23 cellular contexts compared by ENCODE assay signal in the genomic region with DNA sequence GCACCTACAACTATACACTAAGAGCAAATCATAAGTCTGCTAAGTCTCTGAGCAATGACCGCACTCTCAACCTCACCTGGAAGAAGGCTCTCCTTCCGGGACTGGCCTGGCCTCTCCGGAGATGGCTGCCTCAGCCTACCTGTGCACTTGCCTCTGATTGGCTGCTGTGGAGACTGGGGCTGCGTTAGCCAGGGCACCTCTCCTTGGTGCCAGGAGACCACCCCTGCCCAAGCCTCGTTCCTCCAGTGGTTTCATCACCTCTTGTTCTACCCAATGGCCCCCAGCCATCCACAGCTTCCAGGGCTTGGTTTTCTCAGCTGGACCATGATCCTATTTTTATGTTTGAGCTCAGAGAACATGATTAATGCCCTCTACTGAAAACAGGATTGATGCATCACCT.
"Had no signal": no experiment of that assay in that cellular context is flagged by ENCODE, and none has a peak within 500 bp of the region (broad histone marks: within the 10 kb centered on the region; RNA-seq: fewer than 3 reads in every experiment).

No MANE protein-coding gene starts in this region.

- H3K4me1 Mint-ChIP-seq: T-cell had no signal

- H3K9me3 Mint-ChIP-seq: T-cell, type B pancreatic cell had no signal

- H3K27me3 ChIP-seq: body of pancreas, uterus had no signal

- H3K4me3 ChIP-seq: body of pancreas, thoracic aorta, uterus had no signal

- H2AFZ ChIP-seq: parathyroid adenoma had no signal

- H3K36me3 ChIP-seq: thoracic aorta, uterus had no signal

- H3K36me3 Mint-ChIP-seq: naive thymus-derived CD4-positive, alpha-beta T cell; T-cell; type B pancreatic cell had no signal

- H3K4me1 ChIP-seq: body of pancreas, parathyroid adenoma, uterus had no signal

- ATAC-seq: body of pancreas; left colon; naive thymus-derived CD4-positive, alpha-beta T cell; right cardiac atrium; T-cell had no signal

- H3K9ac ChIP-seq: parathyroid adenoma had no signal

- H3K4me3 Mint-ChIP-seq: T-cell, type B pancreatic cell had no signal

- DNase-seq: activated CD4-positive, alpha-beta T cell treated with anti-CD3 and anti-CD28 coated beads for 48 hours; activated CD4-positive, alpha-beta T cell treated with anti-CD3 and anti-CD28 coated beads, Interleukin-2, amount 50 U/mL, for 48 hours; activated CD8-positive, alpha-beta memory T cell treated with anti-CD3 and anti-CD28 coated beads for 24 hours; activated gamma-delta T cell treated with Interleukin-2 at 50 U/mL for 16 hours; activated naive CD4-positive, alpha-beta T cell treated with anti-CD3 and anti-CD28 coated beads, Interleukin-2, amount 50 U/mL, for 16 hours; body of pancreas; effector memory CD4-positive, alpha-beta T cell; erythroblast; head of caudate nucleus; left colon; midbrain; naive thymus-derived CD4-positive, alpha-beta T cell; occipital lobe; stimulated activated CD4-positive, alpha-beta T cell treated with anti-CD3 and anti-CD28 coated beads, Interleukin-2, amount 100 ng/mL, for 48 hours; stimulated activated naive CD4-positive, alpha-beta T cell treated with Interleukin-2 at 50 U/mL for 16 hours; T-cell; uterus had no signal

- H3K9me3 ChIP-seq: body of pancreas, thoracic aorta, uterus had no signal

- H3K27ac Mint-ChIP-seq: T-cell, type B pancreatic cell had no signal

- H3K27ac ChIP-seq: body of pancreas, parathyroid adenoma had no signal

- FAIRE-seq: colon, keratinocyte had no signal

- H3K79me2 ChIP-seq: parathyroid adenoma had no signal
